Comparison of ENCODE assay signal across 20 cellular contexts in the genomic region with DNA sequence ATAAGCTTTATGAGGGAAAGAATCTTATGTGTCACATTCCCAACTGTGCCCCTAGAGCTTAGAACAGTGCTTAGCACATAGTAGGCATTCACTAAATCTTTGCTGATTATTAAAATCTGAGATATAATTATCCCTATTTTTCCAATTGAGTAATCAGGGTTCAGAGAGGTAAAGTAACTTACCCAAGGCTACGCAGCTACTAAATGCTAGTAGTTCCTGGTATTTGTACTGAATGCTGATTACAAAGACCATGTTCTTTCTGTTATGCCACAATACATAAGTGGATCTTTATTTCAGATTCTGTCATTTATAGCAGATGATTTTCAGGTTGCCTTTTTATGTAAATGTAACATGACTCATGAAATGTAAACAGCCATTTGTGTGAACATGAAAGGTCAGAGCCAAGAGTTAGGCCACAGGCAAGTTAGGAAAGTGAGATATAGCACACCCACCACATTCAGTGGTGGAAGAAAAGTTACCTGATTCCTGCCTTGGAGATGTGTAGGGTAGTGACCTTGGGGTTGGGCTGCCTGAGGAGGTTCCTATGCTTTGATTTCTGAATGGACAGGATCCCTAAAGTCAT.
DNase-seq lines count a peak whose midpoint lies in the region; ATAC-seq, FAIRE-seq and TF ChIP-seq lines count a peak whose summit lies in the region.
"Had no signal": no experiment of that assay in that cellular context is flagged by ENCODE, and none has a peak within 500 bp of the region (broad histone marks: within the 10 kb centered on the region; RNA-seq: fewer than 3 reads in every experiment).

No MANE protein-coding gene starts in this region.

- peak overlapping the region; percentile 13 for H3K4me2 ChIP-seq in keratinocyte (ENCODE audit: control insufficient read depth, extremely low read depth, insufficient read depth, low read depth, low read length)
- H3K4me2 ChIP-seq: BLaER1 had no signal

- no peak for ATAC-seq in T-cell (replicated peaks in 1 of 4)
- no peak for ATAC-seq in GM18861 (IDR thresholded peaks at IDR 0.05; ENCODE audit: unreplicated experiment)
- ATAC-seq: right cardiac atrium had no signal

- H2AFZ ChIP-seq in keratinocyte (ENCODE audit: control insufficient read depth, low read length), result no peak overlapping the region

- H3K9me3 Mint-ChIP-seq in Calu3 (ENCODE audit: low read depth, unreplicated experiment) (no peaks in the 10 kb centered on the region), T-cell (no peaks in the 10 kb centered on the region)
- H3K9me3 Mint-ChIP-seq: activated T-helper 1 cell treated with anti-CD3 and anti-CD28 coated beads, Interleukin-12 subunit alpha, Interleukin-12 subunit beta, Interleukin-2, Interleukin-4 antibody, amounts not matched to agents 30 ng/mL and 10 ng/mL and 1 ng/mL, durations not matched to agents 14 hours and 24 hours and 36 hours; T-helper 1 cell treated with Interleukin-12 subunit alpha and Interleukin-12 subunit beta and Interleukin-4 antibody, amounts not matched to agents 30 μg/mL and 1 μg/mL, for 36 hours had no signal

- DNase-seq in Calu3 (peak; percentile 28), HCEC 1CT (peak; percentile 60), astrocyte of the spinal cord (ENCODE audit: low read depth, low spot score) (peak; percentile 42), keratinocyte (ENCODE audit: low read depth, low spot score) (no peak), superior temporal gyrus (ENCODE audit: extremely low spot score) (no peak), NCI-H524 (lab: John Stamatoyannopoulos, UW) (no peak), T-cell (no peak)
- DNase-seq: activated CD4-positive, alpha-beta T cell treated with anti-CD3 and anti-CD28 coated beads, Interleukin-2, amount 10 ng/mL, durations not matched to agents 7 days and 5 days; dorsolateral prefrontal cortex; NCI-H345; Peyer's patch; right cardiac atrium; stimulated activated CD4-positive, alpha-beta T cell treated with anti-CD3 and anti-CD28 coated beads, Interleukin-4, amount 100 ng/mL, for 4 hours; stimulated activated naive CD4-positive, alpha-beta T cell had no signal

- H3K4me1 Mint-ChIP-seq in Calu3 (ENCODE audit: low read depth, unreplicated experiment) (peaks cover 69% of the 10 kb centered on the region), T-cell (peaks cover 41 to 53% (median 50%) of the 10 kb centered on the region in 3 donors)
- H3K4me1 Mint-ChIP-seq: activated CD4-positive, alpha-beta T cell treated with anti-CD3 and anti-CD28 coated beads, Interleukin-2, amount 10 ng/mL, durations not matched to agents 7 days and 5 days had no signal

- H3K9me3 ChIP-seq in keratinocyte (ENCODE audit: control insufficient read depth, low read depth, low read length), result no peaks in the 10 kb centered on the region
- H3K9me3 ChIP-seq: Peyer's patch had no signal

- peaks cover 28% of the 10 kb centered on the region for H3K79me2 ChIP-seq in keratinocyte (ENCODE audit: control insufficient read depth, insufficient read depth, low read length)

- H4K20me1 ChIP-seq in keratinocyte (ENCODE audit: control insufficient read depth, extremely low read depth, insufficient read depth, low read length), result no peaks in the 10 kb centered on the region

- no peaks in the 10 kb centered on the region for H3K36me3 ChIP-seq in keratinocyte (ENCODE audit: control insufficient read depth in 2 of 2, extremely low read depth in 1 of 2, insufficient read depth in 2 of 2, low read length in 2 of 2)
- H3K36me3 ChIP-seq: BLaER1, Peyer's patch had no signal

- TF ChIP-seq CTCF in Calu3 (IDR thresholded peaks at IDR 0.05; ENCODE audit: unreplicated experiment) (no peak), astrocyte of the spinal cord (IDR thresholded peaks at IDR 0.05; ENCODE audit: low read depth, low read length) (no peak), keratinocyte (optimal IDR thresholded peaks at IDR 0.05 in 1 of 3, IDR thresholded peaks at IDR 0.05 in 1 of 3, conservative IDR thresholded peaks at IDR 0.05 in 1 of 3; ENCODE audit: extremely low read depth in 1 of 3, insufficient read depth in 2 of 3, low read length in 3 of 3) (no peak)

- BruUV-seq in Calu3 (replicated peaks; lab: Mats Ljungman, UMichigan), result no TSS peak

- H3K27me3 Mint-ChIP-seq in Calu3 (ENCODE audit: unreplicated experiment) (no peaks in the 10 kb centered on the region), T-cell (no peaks in the 10 kb centered on the region)
- H3K27me3 Mint-ChIP-seq: activated CD4-positive, alpha-beta T cell treated with anti-CD3 and anti-CD28 coated beads, Interleukin-2, amount 10 ng/mL, durations not matched to agents 7 days and 5 days had no signal

- no peaks in the 10 kb centered on the region for H3K27me3 ChIP-seq in keratinocyte (ENCODE audit: control insufficient read depth, extremely low read depth, insufficient read depth, low read length)
- H3K27me3 ChIP-seq: BLaER1, dorsolateral prefrontal cortex, Peyer's patch had no signal

- H3K27ac ChIP-seq in keratinocyte (ENCODE audit: control insufficient read depth, insufficient read depth, low read length), result peak overlapping the region; percentile 28
- H3K27ac ChIP-seq: BLaER1, dorsolateral prefrontal cortex, Peyer's patch had no signal

- H3K27ac Mint-ChIP-seq in Calu3 (ENCODE audit: unreplicated experiment) (peak overlapping the region; percentile 43), T-cell (no peak overlapping the region)
- H3K27ac Mint-ChIP-seq: activated CD4-positive, alpha-beta T cell treated with anti-CD3 and anti-CD28 coated beads, Interleukin-2, amount 10 ng/mL, durations not matched to agents 7 days and 5 days; activated T-helper 1 cell treated with anti-CD3 and anti-CD28 coated beads, Interleukin-12 subunit alpha, Interleukin-12 subunit beta, Interleukin-2, Interleukin-4 antibody, amounts not matched to agents 30 ng/mL and 10 ng/mL and 1 ng/mL, durations not matched to agents 14 hours and 24 hours and 36 hours; T-helper 1 cell treated with Interleukin-12 subunit alpha and Interleukin-12 subunit beta and Interleukin-4 antibody, amounts not matched to agents 30 μg/mL and 1 μg/mL, for 36 hours had no signal

- H3K4me3 Mint-ChIP-seq in Calu3 (ENCODE audit: low read depth, unreplicated experiment) (peak overlapping the region; percentile 9), T-cell (no peak overlapping the region)
- H3K4me3 Mint-ChIP-seq: activated CD4-positive, alpha-beta T cell treated with anti-CD3 and anti-CD28 coated beads, Interleukin-2, amount 10 ng/mL, durations not matched to agents 7 days and 5 days; activated T-helper 1 cell treated with anti-CD3 and anti-CD28 coated beads, Interleukin-12 subunit alpha, Interleukin-12 subunit beta, Interleukin-2, Interleukin-4 antibody, amounts not matched to agents 30 ng/mL and 10 ng/mL and 1 ng/mL, durations not matched to agents 14 hours and 24 hours and 36 hours; T-helper 1 cell treated with Interleukin-12 subunit alpha and Interleukin-12 subunit beta and Interleukin-4 antibody, amounts not matched to agents 30 μg/mL and 1 μg/mL, for 36 hours had no signal

- FAIRE-seq in keratinocyte (lab: Jason Lieb, UNC), result peak; percentile 84
- FAIRE-seq: astrocyte, H1 had no signal

- H3K4me3 ChIP-seq in astrocyte of the spinal cord (ENCODE audit: low read depth, low read length) (no peak overlapping the region), keratinocyte (ENCODE audit: control insufficient read depth in 2 of 3, extremely low read depth in 1 of 3, insufficient read depth in 2 of 3, low read depth in 1 of 3, low read length in 3 of 3) (no peak overlapping the region)
- H3K4me3 ChIP-seq: BLaER1, dorsolateral prefrontal cortex, Peyer's patch had no signal

- H3K9me1 ChIP-seq in keratinocyte (ENCODE audit: control insufficient read depth, extremely low read depth, insufficient read depth, low read length), result no peaks in the 10 kb centered on the region

- H3K36me3 Mint-ChIP-seq in Calu3 (ENCODE audit: insufficient read depth, unreplicated experiment) (no peaks in the 10 kb centered on the region), T-cell (peaks cover 9% of the 10 kb centered on the region)

- dilution Hi-C loops in keratinocyte (cut with MboI; ENCODE audit: extremely low pct_ligation_motif_present, low sequenced_read_pairs), result no loop called here

- POLR2A ChIA-PET in T-cell (lab: Charles Lee), result no interaction called here

- CTCF ChIA-PET in Calu3 (lab: Charles Lee), result interaction anchor here (0.5 kb wide), 2 partner anchors 24 to 145 kb away, joined by 3 to 4 read pairs; no protein-coding TSS in a partner anchor
- CTCF ChIA-PET in T-cell (lab: Charles Lee), result interaction anchor here in 1 of 2 donors (0.8 kb wide), 1 partner anchor 1142 kb away, joined by 3 read pairs; no protein-coding TSS in a partner anchor

- in situ Hi-C loops in astrocyte of the spinal cord (cut with HindIII; ENCODE audit: low sequenced_read_pairs), result no loop called here

- H3K9ac ChIP-seq in keratinocyte (ENCODE audit: control insufficient read depth, extremely low read depth, insufficient read depth, low read length), result no peak overlapping the region
- H3K9ac ChIP-seq: BLaER1 had no signal

- peaks cover 50% of the 10 kb centered on the region for H3K4me1 ChIP-seq in keratinocyte (ENCODE audit: control insufficient read depth, extremely low read depth, insufficient read depth, low read length)

- intact Hi-C loops in Calu3 (cut with micrococcal nuclease; ENCODE audit: unreplicated experiment), result loop anchor here (2.0 to 5.0 kb wide), 2 partner anchors 36 to 46 kb away; no protein-coding TSS in a partner anchor

Comparison
In these comparisons a context has a peak if more than half of its experiments do, and no peak if none do; other contexts are left out.
1. DNase-seq: peak in Calu3 (single experiment), HCEC 1CT (single experiment) and astrocyte of the spinal cord (single experiment); none in keratinocyte (single experiment), superior temporal gyrus (single experiment), NCI-H524 (0 of 2) and T-cell (0 of 34).